22 cellular contexts compared by ENCODE assay signal in genomic region chr5:43891112-43891511, GRCh38.
DNase-seq lines count a peak whose midpoint lies in the region; ATAC-seq and TF ChIP-seq lines count a peak whose summit lies in the region.
"Had no signal": no experiment of that assay in that cellular context is flagged by ENCODE, and none has a peak within 500 bp of the region (broad histone marks: within the 10 kb centered on the region; RNA-seq: fewer than 3 reads in every experiment).

No MANE protein-coding gene starts in this region.

- no peak overlapping the region; the same call in 1 of the 2 replicates for H4K5ac ChIP-seq in IMR-90 (ENCODE audit: low read depth, low read length)

- in situ Hi-C loops in IMR-90 (cut with MboI; ENCODE audit: low sequenced_read_pairs), result no loop called here

- no peaks in the 10 kb centered on the region for H3K9me3 ChIP-seq in IMR-90 (ENCODE audit: control insufficient read depth, insufficient read depth, low read length)
- H3K9me3 ChIP-seq: Caco-2, SJSA1 had no signal

- no peak overlapping the region for H2BK5ac ChIP-seq in IMR-90 (ENCODE audit: low read depth, low read length, poor library complexity, severe bottlenecking)

- H3K14ac ChIP-seq in IMR-90 (replicated peaks; ENCODE audit: low read depth, low read length), result no peak overlapping the region

- no peak overlapping the region for H3K4me2 ChIP-seq in IMR-90 (ENCODE audit: low read depth, low read length)

- intact Hi-C loops in IMR-90 (cut with micrococcal nuclease), result no loop called here

- no peak overlapping the region for H2BK15ac ChIP-seq in IMR-90 (ENCODE audit: low read depth, low read length)

- no peak overlapping the region for H4K8ac ChIP-seq in IMR-90 (ENCODE audit: low read depth in 2 of 2, low read length in 2 of 2)

- no peak overlapping the region for H2AFZ ChIP-seq in IMR-90 (replicated peaks; ENCODE audit: low read length, poor library complexity)

- H3K9ac ChIP-seq in IMR-90 (ENCODE audit: low read depth, low read length), result no peak overlapping the region

- no peak overlapping the region for H4K91ac ChIP-seq in IMR-90 (ENCODE audit: insufficient read depth, low read depth, low read length)

- no peaks in the 10 kb centered on the region for H3K36me3 ChIP-seq in IMR-90 (ENCODE audit: control insufficient read depth, insufficient read depth, low read length)
- no peaks in the 10 kb centered on the region for H3K36me3 ChIP-seq in H7 (replicated peaks; ENCODE audit: control insufficient read depth, insufficient read depth, low read length)
- H3K36me3 ChIP-seq: SJSA1 had no signal

- peak overlapping the region; percentile 35 for H2BK20ac ChIP-seq in IMR-90 (ENCODE audit: low read depth, low read length)

- dilution Hi-C loops in IMR-90 (cut with HindIII; ENCODE audit: low sequenced_read_pairs, unreplicated experiment), result no loop called here

- H2AK5ac ChIP-seq in IMR-90 (ENCODE audit: low read depth, low read length), result no peak overlapping the region

- no peaks in the 10 kb centered on the region; the same call in 1 of the 2 replicates for H3K4me1 ChIP-seq in IMR-90 (ENCODE audit: control insufficient read depth, insufficient read depth, low read length)
- H3K4me1 ChIP-seq: Caco-2, SJSA1 had no signal

- 0 out of 2 replicates have a peak overlapping the region, but pooled peaks have one; percentile 18 for H2BK120ac ChIP-seq in IMR-90 (ENCODE audit: low read depth, low read length)

- 0 out of 2 replicates have a peak overlapping the region, but pooled peaks have one; percentile 9 for H3K23ac ChIP-seq in IMR-90 (ENCODE audit: low read depth, low read length)

- no peak overlapping the region for H3K27ac ChIP-seq in IMR-90 (ENCODE audit: insufficient read depth, low read length)
- H3K27ac ChIP-seq: C4-2B, SJSA1 had no signal

- no peak for TF ChIP-seq POLR2A in IMR-90 (IDR thresholded peaks at IDR 0.05; ENCODE audit: low read depth, low read length)

- peak; percentile 19 for DNase-seq in AG08395 (ENCODE audit: low spot score)
- no peak for DNase-seq in IMR-90
- DNase-seq in foreskin fibroblast, result peak; percentile 9 to 57
- DNase-seq in skeletal muscle cell (ENCODE audit: low read depth), result peak; percentile 11
- no peak for DNase-seq in HK-2 (ENCODE audit: unreplicated experiment)
- no peak for DNase-seq in H7
- DNase-seq in activated CD4-positive, CD25-positive, alpha-beta regulatory T cell (lab: John Stamatoyannopoulos, UW), result no peak
- DNase-seq: 8988T; Caco-2; CD8-positive, alpha-beta T cell; DND-41; NCI-H1048; NCI-H1417; NCI-H1694; NCI-H2029 treated with DMSO at 0.1 percent for 48 hours; NCI-H2227 treated with DMSO at 0.1 percent for 48 hours; NCI-H69; Right ventricle myocardium superior; RPMI8226 had no signal

- no peak overlapping the region for H3K4me3 ChIP-seq in IMR-90 (ENCODE audit: insufficient read depth, low read depth, low read length)
- no peak overlapping the region for H3K4me3 ChIP-seq in foreskin fibroblast (ENCODE audit: low read depth in 1 of 2, low read length in 2 of 2)
- no peak overlapping the region for H3K4me3 ChIP-seq in skeletal muscle cell (ENCODE audit: low read depth, low read length)
- H3K4me3 ChIP-seq in H7 (ENCODE audit: insufficient read depth, low read depth, low read length), result no peak overlapping the region
- H3K4me3 ChIP-seq: SJSA1 had no signal

- no peak overlapping the region for H2AK9ac ChIP-seq in IMR-90 (replicated peaks; ENCODE audit: low read depth, low read length, poor library complexity)

- no CpG with 5 or more reads among the region's 1 CpG for WGBS in IMR-90 (ENCODE audit: extremely low coverage in 2 of 2, insufficient read length in 1 of 2), 2 experiments

- TF ChIP-seq RAD21 in IMR-90 (IDR thresholded peaks at IDR 0.05; ENCODE audit: low read length), result no peak

- no peaks in the 10 kb centered on the region; the same call in 1 of the 2 replicates for H3K9me1 ChIP-seq in IMR-90 (ENCODE audit: insufficient read depth, low read length)

- H4K20me1 ChIP-seq in IMR-90 (ENCODE audit: insufficient read depth, low read length), result no peaks in the 10 kb centered on the region

- no peak overlapping the region for H3K56ac ChIP-seq in IMR-90 (ENCODE audit: extremely low read depth, insufficient read depth, low read length)

- POLR2A ChIA-PET in IMR-90 (lab: Charles Lee; ENCODE audit: unreplicated experiment), result no interaction called here

- no peak for ATAC-seq in IMR-90 (ENCODE audit: low read depth)
- no peak for ATAC-seq in GM19395 (IDR thresholded peaks at IDR 0.05; ENCODE audit: unreplicated experiment)
- ATAC-seq: CD8-positive, alpha-beta T cell had no signal

- no peaks in the 10 kb centered on the region for H3K27me3 ChIP-seq in IMR-90 (ENCODE audit: control insufficient read depth, insufficient read depth, low read length)
- no peaks in the 10 kb centered on the region for H3K27me3 ChIP-seq in H7 (ENCODE audit: control insufficient read depth, insufficient read depth, low read length)
- H3K27me3 ChIP-seq: SJSA1 had no signal

- CTCF ChIA-PET in IMR-90 (lab: Yijun Ruan, JAX), result no interaction called here

- BruUV-seq in IMR-90 (replicated peaks; lab: Mats Ljungman, UMichigan), result no TSS peak

- H3K18ac ChIP-seq in IMR-90 (ENCODE audit: low read depth, low read length), result no peak overlapping the region

- H3K4ac ChIP-seq in IMR-90 (ENCODE audit: low read depth, low read length), result 0 out of 2 replicates have a peak overlapping the region, but pooled peaks have one; percentile 22

- TF ChIP-seq CTCF in IMR-90 (conservative IDR thresholded peaks at IDR 0.05; ENCODE audit: low read depth, low read length) (no peak), foreskin fibroblast (IDR thresholded peaks at IDR 0.05; ENCODE audit: low read depth, low read length) (no peak)

- no peaks in the 10 kb centered on the region for H3K79me1 ChIP-seq in IMR-90 (ENCODE audit: low read depth in 1 of 2, low read length in 2 of 2)

TF ChIP-seq in IMR-90, 13 proteins besides CTCF, POLR2A, EP300 and RAD21:
- TF ChIP-seq MAZ (IDR thresholded peaks at IDR 0.05; ENCODE audit: borderline replicate concordance, low read depth, low read length) (no peak), ELK1 (IDR thresholded peaks at IDR 0.05; ENCODE audit: borderline replicate concordance, low read depth, low read length) (no peak), NFE2L2 (IDR thresholded peaks at IDR 0.05; ENCODE audit: low read depth, low read length) (no peak), FOS (IDR thresholded peaks at IDR 0.05; ENCODE audit: low read depth, low read length) (no peak), CEBPB (IDR thresholded peaks at IDR 0.05; ENCODE audit: low read depth, low read length) (no peak)

Comparison
In these comparisons a context has a peak if more than half of its experiments do, and no peak if none do; other contexts are left out.
1. DNase-seq: peak in AG08395 (single experiment), foreskin fibroblast (2 of 2) and skeletal muscle cell (single experiment); none in IMR-90 (single experiment), HK-2 (single experiment), H7 (single experiment) and activated CD4-positive, CD25-positive, alpha-beta regulatory T cell (0 of 4).